Comparison of ENCODE assay signal across 13 cellular contexts in genomic region chr2:136242687-136243277, GRCh38.
DNase-seq lines count a peak whose midpoint lies in the region; ATAC-seq and TF ChIP-seq lines count a peak whose summit lies in the region.
"Had no signal": no experiment of that assay in that cellular context is flagged by ENCODE, and none has a peak within 500 bp of the region (broad histone marks: within the 10 kb centered on the region; RNA-seq: fewer than 3 reads in every experiment).

No MANE protein-coding gene starts in this region.

- peak overlapping the region in 5 of 7 donors; percentile 62 to 86 (median 73) for H3K27ac Mint-ChIP-seq in CD14-positive monocyte
- H3K27ac Mint-ChIP-seq in naive thymus-derived CD4-positive, alpha-beta T cell, result peak overlapping the region; percentile 40 to 95 (median 79)

- intact Hi-C loops in CD14-positive monocyte (cut with micrococcal nuclease), result no loop called here
- intact Hi-C loops in naive thymus-derived CD4-positive, alpha-beta T cell (cut with micrococcal nuclease), result no loop called here

- DNase-seq in CD14-positive monocyte (ENCODE audit: low spot score) (peak; percentile 45), T-helper 22 cell (ENCODE audit: low read depth) (peak; percentile 13), activated gamma-delta T cell treated with Interleukin-2 at 50 U/mL for 16 hours (peak; percentile 70), NCI-H524 (lab: John Stamatoyannopoulos, UW) (no peak), AML-193 (lab: John Stamatoyannopoulos, UW) (no peak), NCI-H510A (lab: John Stamatoyannopoulos, UW) (no peak)
- DNase-seq in naive thymus-derived CD4-positive, alpha-beta T cell, result no peak
- DNase-seq: amygdala, NCI-H2029 treated with DMSO at 0.1 percent for 48 hours had no signal

- TF ChIP-seq CTCF in CD14-positive monocyte (IDR thresholded peaks at IDR 0.05), result no peak

- POLR2A ChIA-PET in naive thymus-derived CD4-positive, alpha-beta T cell (lab: Charles Lee), result interaction anchor here (0.9 to 1.4 kb wide), 3 partner anchors 12 to 107 kb away, joined by 4 to 6 read pairs (median 5); no protein-coding TSS in a partner anchor

- no peak overlapping the region for H3K27ac ChIP-seq in naive thymus-derived CD4-positive, alpha-beta T cell (ENCODE audit: low read depth, low read length)
- H3K27ac ChIP-seq: HL-60, thoracic aorta had no signal

- peaks cover 4 to 11% of the 10 kb centered on the region in 2 donors for H3K36me3 Mint-ChIP-seq in CD14-positive monocyte
- H3K36me3 Mint-ChIP-seq in naive thymus-derived CD4-positive, alpha-beta T cell, result peaks cover 0 to 14% (median 0%) of the 10 kb centered on the region in 5 donors

- peak; percentile 46 for ATAC-seq in naive thymus-derived CD4-positive, alpha-beta T cell
- no peak for ATAC-seq in HG02970 (IDR thresholded peaks at IDR 0.05; ENCODE audit: low FRiP score, unreplicated experiment)
- ATAC-seq: left lobe of liver had no signal

- H3K36me3 ChIP-seq in naive thymus-derived CD4-positive, alpha-beta T cell (ENCODE audit: control insufficient read depth in 2 of 3, insufficient read depth in 3 of 3, low read length in 3 of 3), result no peaks in the 10 kb centered on the region
- H3K36me3 ChIP-seq: thoracic aorta had no signal

- H3K4me3 ChIP-seq in naive thymus-derived CD4-positive, alpha-beta T cell (ENCODE audit: low read length), result no peak overlapping the region
- H3K4me3 ChIP-seq: thoracic aorta had no signal

- H3K27me3 Mint-ChIP-seq in CD14-positive monocyte (ENCODE audit: low read depth in 3 of 3), result peaks cover 0 to 11% (median 6%) of the 10 kb centered on the region in 3 donors
- peaks cover 0 to 2% (median 0%) of the 10 kb centered on the region in 5 donors for H3K27me3 Mint-ChIP-seq in naive thymus-derived CD4-positive, alpha-beta T cell

- CTCF ChIA-PET in naive thymus-derived CD4-positive, alpha-beta T cell (lab: Charles Lee), result interaction anchor here (0.6 kb wide), 2 partner anchors 13 to 106 kb away, joined by 3 to 4 read pairs; no protein-coding TSS in a partner anchor

- H3K4me1 Mint-ChIP-seq in CD14-positive monocyte, result peaks cover 55% of the 10 kb centered on the region
- H3K4me1 Mint-ChIP-seq in naive thymus-derived CD4-positive, alpha-beta T cell, result peaks cover 29 to 49% (median 44%) of the 10 kb centered on the region in 7 donors

- no peaks in the 10 kb centered on the region for H3K27me3 ChIP-seq in naive thymus-derived CD4-positive, alpha-beta T cell (ENCODE audit: control insufficient read depth in 2 of 2, insufficient read depth in 2 of 2, low read length in 2 of 2)

- no peaks in the 10 kb centered on the region for H3K9me3 ChIP-seq in naive thymus-derived CD4-positive, alpha-beta T cell (ENCODE audit: control insufficient read depth in 2 of 3, low read length in 3 of 3)
- H3K9me3 ChIP-seq: thoracic aorta had no signal

- H3K4me1 ChIP-seq in naive thymus-derived CD4-positive, alpha-beta T cell (ENCODE audit: control insufficient read depth in 2 of 2, insufficient read depth in 2 of 2, low read length in 2 of 2), result peaks cover 28 to 31% of the 10 kb centered on the region in 2 donors

- no peaks in the 10 kb centered on the region for H3K9me3 Mint-ChIP-seq in CD14-positive monocyte
- peaks cover 0 to 2% (median 0%) of the 10 kb centered on the region in 11 donors for H3K9me3 Mint-ChIP-seq in naive thymus-derived CD4-positive, alpha-beta T cell

- H3K4me3 Mint-ChIP-seq in CD14-positive monocyte, result no peak overlapping the region
- peak overlapping the region in 2 of 10 donors; percentile 14 to 21 for H3K4me3 Mint-ChIP-seq in naive thymus-derived CD4-positive, alpha-beta T cell

Comparison
In these comparisons a context has a peak if more than half of its experiments do, and no peak if none do; other contexts are left out.
1. DNase-seq: peak in CD14-positive monocyte (single experiment), T-helper 22 cell (single experiment) and activated gamma-delta T cell treated with Interleukin-2 at 50 U/mL for 16 hours (single experiment); none in naive thymus-derived CD4-positive, alpha-beta T cell (0 of 9), NCI-H524 (0 of 2), AML-193 (0 of 2) and NCI-H510A (single experiment).